Comparison of ENCODE assay signal across 1 cellular context in the genomic region with DNA sequence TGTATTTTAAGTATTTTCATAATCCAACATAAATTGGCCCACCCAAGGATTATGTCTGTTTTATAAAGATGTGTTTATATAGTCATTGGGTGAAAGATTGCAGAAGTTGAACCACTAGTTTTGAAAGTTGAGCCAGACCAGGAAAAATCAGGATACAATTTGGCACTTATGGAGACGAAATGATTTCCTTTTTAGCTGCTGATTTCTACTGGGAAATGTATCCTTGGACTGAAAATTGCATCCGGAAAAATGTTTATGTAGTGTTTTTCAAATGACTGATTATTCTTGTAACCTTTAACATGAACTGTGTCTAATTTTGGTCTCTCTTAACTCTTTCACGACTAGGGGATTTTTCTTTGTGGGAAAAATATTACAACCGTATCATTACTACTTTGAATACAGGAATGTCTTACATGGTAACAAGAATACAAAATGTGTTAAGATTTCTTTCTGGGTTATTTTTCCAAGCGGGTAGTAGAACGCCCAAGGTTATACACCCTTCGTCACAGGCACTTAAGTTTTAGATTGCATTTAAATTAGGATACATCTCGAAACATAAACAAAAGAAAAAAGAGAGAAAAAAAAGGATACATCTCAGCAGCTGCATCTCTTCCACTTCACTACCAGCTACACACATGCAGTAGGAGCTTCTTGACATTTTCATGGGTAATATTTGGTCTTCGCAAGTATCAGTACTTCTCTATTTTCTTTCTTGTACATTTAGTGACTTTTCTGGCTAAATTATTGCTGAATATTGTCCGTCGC.
TF ChIP-seq lines count a peak whose summit lies in the region.

No MANE protein-coding gene starts in this region.

TF ChIP-seq in IMR-90, 13 proteins besides CTCF, POLR2A, EP300 and RAD21 (continued from another document):
- no peak for TF ChIP-seq FOS (IDR thresholded peaks at IDR 0.05; ENCODE audit: low read depth, low read length)
- TF ChIP-seq MAFK (IDR thresholded peaks at IDR 0.05; ENCODE audit: low read depth, low read length) = no peak
- TF ChIP-seq CHD1 (IDR thresholded peaks at IDR 0.05; ENCODE audit: low read depth, low read length) = no peak
- TF ChIP-seq MAZ (IDR thresholded peaks at IDR 0.05; ENCODE audit: borderline replicate concordance, low read depth, low read length) = no peak
- TF ChIP-seq, protein P1, sequence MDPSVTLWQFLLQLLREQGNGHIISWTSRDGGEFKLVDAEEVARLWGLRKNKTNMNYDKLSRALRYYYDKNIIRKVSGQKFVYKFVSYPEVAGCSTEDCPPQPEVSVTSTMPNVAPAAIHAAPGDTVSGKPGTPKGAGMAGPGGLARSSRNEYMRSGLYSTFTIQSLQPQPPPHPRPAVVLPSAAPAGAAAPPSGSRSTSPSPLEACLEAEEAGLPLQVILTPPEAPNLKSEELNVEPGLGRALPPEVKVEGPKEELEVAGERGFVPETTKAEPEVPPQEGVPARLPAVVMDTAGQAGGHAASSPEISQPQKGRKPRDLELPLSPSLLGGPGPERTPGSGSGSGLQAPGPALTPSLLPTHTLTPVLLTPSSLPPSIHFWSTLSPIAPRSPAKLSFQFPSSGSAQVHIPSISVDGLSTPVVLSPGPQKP (IDR thresholded peaks at IDR 0.05; ENCODE audit: borderline replicate concordance, low read depth, low read length) = no peak
- no peak for TF ChIP-seq RFX5 (IDR thresholded peaks at IDR 0.05; ENCODE audit: low read depth, low read length)
- TF ChIP-seq MXI1 (IDR thresholded peaks at IDR 0.05; ENCODE audit: borderline replicate concordance, low read depth, low read length) = no peak
